In the genomic region with DNA sequence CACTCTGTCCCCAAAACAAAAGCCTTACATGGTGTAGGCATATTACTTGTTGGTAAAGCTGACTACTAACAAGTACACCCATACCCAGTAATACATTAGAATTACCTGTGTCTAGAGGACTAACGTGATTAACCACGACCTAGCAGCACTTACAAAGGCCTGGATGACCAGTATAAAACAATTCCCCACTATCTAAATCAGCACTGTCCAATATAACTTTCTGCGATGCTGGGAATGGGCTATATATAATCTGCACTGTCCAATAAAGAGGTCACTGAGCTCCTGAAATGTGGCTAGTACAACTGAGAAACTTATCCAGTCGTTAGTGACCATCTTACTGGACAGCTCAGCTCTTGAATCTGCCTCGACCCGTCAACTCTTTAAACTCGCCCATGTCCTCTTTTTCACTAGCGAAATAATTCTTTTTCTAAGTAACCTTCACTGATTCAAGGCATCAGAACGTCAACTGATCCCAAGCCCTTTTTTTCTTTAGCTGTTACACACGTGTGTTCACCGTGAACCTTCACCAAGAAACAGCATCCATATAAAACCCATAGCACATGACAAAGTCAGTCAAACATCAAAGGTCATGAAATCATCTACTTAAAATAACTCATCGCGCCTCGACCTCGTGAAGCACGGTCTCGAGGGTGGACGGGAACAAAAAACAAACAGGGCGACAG, we compare ENCODE assay signal across 8 cellular contexts. TPM values are rescaled to one million over a fixed set of nuclear protein-coding genes. Genes with fewer than 3 reads are reported as not detected.
DNase-seq lines count a peak whose midpoint lies in the region; ATAC-seq, FAIRE-seq and TF ChIP-seq lines count a peak whose summit lies in the region.

No MANE protein-coding gene starts in this region.

- TF ChIP-seq RAD21 in IMR-90 (IDR thresholded peaks at IDR 0.05; ENCODE audit: low read length), result no peak

- peak overlapping the region; percentile 69 for H3K4me3 ChIP-seq in IMR-90 (ENCODE audit: insufficient read depth, low read depth, low read length)
- peak overlapping the region; percentile 83 to 97 for H3K4me3 ChIP-seq in testis

- peak overlapping the region; percentile 89 for H4K91ac ChIP-seq in IMR-90 (ENCODE audit: insufficient read depth, low read depth, low read length)

- H3K79me1 ChIP-seq in IMR-90 (ENCODE audit: low read depth in 1 of 2, low read length in 2 of 2), result peaks cover 18 to 32% of the 10 kb centered on the region in 2 experiments

- H2BK15ac ChIP-seq in IMR-90 (ENCODE audit: low read depth, low read length), result peak overlapping the region; percentile 24; the same call in 1 of the 3 replicates

- DNase-seq in DMS 273 (lab: John Stamatoyannopoulos, UW; ENCODE audit: unreplicated experiment) (peak; percentile 75), DMS 273 treated with DMSO at 0.1 percent for 48 hours (lab: John Stamatoyannopoulos, UW) (no peak), IMR-90 (peak; percentile 28), amniotic stem cell (lab: John Stamatoyannopoulos, UW) (peak; percentile 44), kidney glomerular epithelial cell (lab: John Stamatoyannopoulos, UW) (peak; percentile 37), testis (no peak), GM12892 (ENCODE audit: insufficient read length) (no peak)

- H3K27me3 ChIP-seq in IMR-90 (ENCODE audit: control insufficient read depth, insufficient read depth, low read length) (no peaks in the 10 kb centered on the region), testis (no peaks in the 10 kb centered on the region)

- H3K27ac ChIP-seq in IMR-90 (ENCODE audit: insufficient read depth, low read length) (peak overlapping the region; percentile 93), testis (peak overlapping the region; percentile 98)

- ATAC-seq in IMR-90 (ENCODE audit: low read depth) (no peak), GM18867 (IDR thresholded peaks at IDR 0.05; ENCODE audit: unreplicated experiment) (no peak)

- H2BK20ac ChIP-seq in IMR-90 (ENCODE audit: low read depth, low read length), result peak overlapping the region; percentile 33; the same call in 1 of the 2 replicates

- CTCF ChIA-PET in IMR-90 (lab: Yijun Ruan, JAX), result interaction anchor here (1.1 to 3.5 kb wide), 4 partner anchors 27 to 224 kb away, joined by 3 to 21 read pairs (median 7); no protein-coding TSS in a partner anchor

- no peak for TF ChIP-seq POLR2A in IMR-90 (IDR thresholded peaks at IDR 0.05; ENCODE audit: low read depth, low read length)
- no peak for TF ChIP-seq POLR2A in testis (IDR thresholded peaks at IDR 0.05)
- no peak for TF ChIP-seq POLR2A in GM12892 (IDR thresholded peaks at IDR 0.05; ENCODE audit: low read depth, low read length)

- in situ Hi-C loops in IMR-90 (cut with MboI; ENCODE audit: low sequenced_read_pairs), result no loop called here

- peak overlapping the region; percentile 97 for H3K23ac ChIP-seq in IMR-90 (ENCODE audit: low read depth, low read length)

- H2AFZ ChIP-seq in IMR-90 (replicated peaks; ENCODE audit: low read length, poor library complexity), result peak overlapping the region; percentile 99

- peak overlapping the region; percentile 83 for H2BK120ac ChIP-seq in IMR-90 (ENCODE audit: low read depth, low read length)

- TF ChIP-seq CTCF in IMR-90 (conservative IDR thresholded peaks at IDR 0.05; ENCODE audit: low read depth, low read length) (no peak), testis (IDR thresholded peaks at IDR 0.05) (no peak)

- H3K9me3 ChIP-seq in IMR-90 (ENCODE audit: control insufficient read depth, insufficient read depth, low read length), result no peaks in the 10 kb centered on the region
- no peaks in the 10 kb centered on the region for H3K9me3 ChIP-seq in testis

- peak overlapping the region; percentile 97 for H2AK5ac ChIP-seq in IMR-90 (ENCODE audit: low read depth, low read length)

- TSS peak; percentile 66 for BruUV-seq in IMR-90 (replicated peaks; lab: Mats Ljungman, UMichigan)

- H4K20me1 ChIP-seq in IMR-90 (ENCODE audit: insufficient read depth, low read length), result no peaks in the 10 kb centered on the region

- peak overlapping the region; percentile 98 for H2AK9ac ChIP-seq in IMR-90 (replicated peaks; ENCODE audit: low read depth, low read length, poor library complexity)

- peak overlapping the region; percentile 98 for H3K14ac ChIP-seq in IMR-90 (replicated peaks; ENCODE audit: low read depth, low read length)

- H3K9me1 ChIP-seq in IMR-90 (ENCODE audit: insufficient read depth, low read length), result peaks cover 4% of the 10 kb centered on the region

- FAIRE-seq in GM12892 (lab: Jason Lieb, UNC), result no peak

- dilution Hi-C loops in IMR-90 (cut with HindIII; ENCODE audit: low sequenced_read_pairs, unreplicated experiment), result loop anchor here (25.0 kb wide), 1 partner anchor 210 kb away; no protein-coding TSS in a partner anchor

- intact Hi-C loops in IMR-90 (cut with micrococcal nuclease), result no loop called here
- intact Hi-C loops in testis (cut with DNase I; ENCODE audit: low total_unique reads), result no loop called here

- peak overlapping the region; percentile 78 for H3K56ac ChIP-seq in IMR-90 (ENCODE audit: extremely low read depth, insufficient read depth, low read length)

- H3K4me1 ChIP-seq in IMR-90 (ENCODE audit: control insufficient read depth, insufficient read depth, low read length), result peaks cover 6% of the 10 kb centered on the region
- H3K4me1 ChIP-seq in testis, result peaks cover 29% of the 10 kb centered on the region

- H4K5ac ChIP-seq in IMR-90 (ENCODE audit: low read depth, low read length), result peak overlapping the region; percentile 54

- 6% methylated on average over 12 of the region's 19 CpGs; no CpG with 5 or more reads in 1 of the 2 experiments for WGBS in IMR-90 (ENCODE audit: extremely low coverage in 2 of 2, insufficient read length in 1 of 2), 2 experiments
- 1 to 3% methylated on average over 19 of the region's 19 CpGs for whole genome bisulfite sequencing in testis, 2 donors

- peak overlapping the region; percentile 86 for H2BK5ac ChIP-seq in IMR-90 (ENCODE audit: low read depth, low read length, poor library complexity, severe bottlenecking)

- peak overlapping the region; percentile 52 for H3K18ac ChIP-seq in IMR-90 (ENCODE audit: low read depth, low read length)

- H3K9ac ChIP-seq in IMR-90 (ENCODE audit: low read depth, low read length), result peak overlapping the region; percentile 99

- H3K36me3 ChIP-seq in IMR-90 (ENCODE audit: control insufficient read depth, insufficient read depth, low read length) (no peaks in the 10 kb centered on the region), testis (ENCODE audit: low read depth, missing control alignments) (no peaks in the 10 kb centered on the region)

- peak overlapping the region; percentile 79 to 97 for H4K8ac ChIP-seq in IMR-90 (ENCODE audit: low read depth in 2 of 2, low read length in 2 of 2)

- POLR2A ChIA-PET in IMR-90 (lab: Charles Lee; ENCODE audit: unreplicated experiment), result no interaction called here

- peak overlapping the region; percentile 91 for H3K4me2 ChIP-seq in IMR-90 (ENCODE audit: low read depth, low read length)

- peak overlapping the region; percentile 94 for H3K4ac ChIP-seq in IMR-90 (ENCODE audit: low read depth, low read length)

TF ChIP-seq in IMR-90, 13 proteins besides CTCF, POLR2A, EP300 and RAD21:
- TF ChIP-seq, protein P1, sequence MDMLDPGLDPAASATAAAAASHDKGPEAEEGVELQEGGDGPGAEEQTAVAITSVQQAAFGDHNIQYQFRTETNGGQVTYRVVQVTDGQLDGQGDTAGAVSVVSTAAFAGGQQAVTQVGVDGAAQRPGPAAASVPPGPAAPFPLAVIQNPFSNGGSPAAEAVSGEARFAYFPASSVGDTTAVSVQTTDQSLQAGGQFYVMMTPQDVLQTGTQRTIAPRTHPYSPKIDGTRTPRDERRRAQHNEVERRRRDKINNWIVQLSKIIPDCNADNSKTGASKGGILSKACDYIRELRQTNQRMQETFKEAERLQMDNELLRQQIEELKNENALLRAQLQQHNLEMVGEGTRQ (IDR thresholded peaks at IDR 0.05; ENCODE audit: low read depth, low read length), result peak; percentile 10; the same call in 1 of the 2 replicates
- no peak for TF ChIP-seq RCOR1 (IDR thresholded peaks at IDR 0.05; ENCODE audit: insufficient replicate concordance, low read length)

RNA-seq across cellular contexts. Expression of a gene that starts 0.9 kb away (rescaled TPM):
- 12.9 and 13.1 TPM in 2 replicates for total RNA-seq in IMR-90 (2012; rRNA removed)
- polyA plus RNA-seq in IMR-90 (2012; rRNA removed), result 5.6 and 6.6 TPM in 2 replicates
- polyA plus RNA-seq in IMR-90 (2012; cell fraction: cytosol; rRNA removed), result 2.7 and 2.8 TPM in 2 replicates
- 2.8 and 5.9 TPM in 2 replicates for polyA plus RNA-seq in IMR-90 (2012; cell fraction: nucleus; rRNA removed; ENCODE audit: low replicate concordance)
- total RNA-seq in testis, result 10 to 100 TPM; 44.5 to 48.3 TPM
- 23.4 TPM for polyA plus RNA-seq in testis (ENCODE audit: insufficient read depth, low read depth, low replicate concordance)
- polyA plus RNA-seq in GM12892 (2012; ENCODE audit: missing spikeins), result 11.6 TPM

RNA-seq across cellular contexts. Expression of a gene that starts 44.4 kb away (rescaled TPM):
- not detected in 2 replicates for total RNA-seq in IMR-90 (2012; rRNA removed)
- polyA plus RNA-seq in IMR-90 (2012; rRNA removed), result not detected in 2 replicates
- polyA plus RNA-seq in IMR-90 (2012; cell fraction: cytosol; rRNA removed), result not detected in 2 replicates
- polyA plus RNA-seq in IMR-90 (2012; cell fraction: nucleus; rRNA removed; ENCODE audit: low replicate concordance), result not detected in 2 replicates
- total RNA-seq in testis, result 1 to 10 TPM; 1.7 to 3.2 TPM
- polyA plus RNA-seq in testis (ENCODE audit: insufficient read depth, low read depth, low replicate concordance), result 0.84 TPM
- not detected for polyA plus RNA-seq in GM12892 (2012; ENCODE audit: missing spikeins)

Comparison
In these comparisons a context has a peak if more than half of its experiments do, and no peak if none do; other contexts are left out.
1. DNase-seq: peak in DMS 273 (single experiment), IMR-90 (single experiment), amniotic stem cell (single experiment) and kidney glomerular epithelial cell (single experiment); none in DMS 273 treated with DMSO at 0.1 percent for 48 hours (single experiment), testis (single experiment) and GM12892 (single experiment).